8 cellular contexts compared by ENCODE assay signal in the genomic region with DNA sequence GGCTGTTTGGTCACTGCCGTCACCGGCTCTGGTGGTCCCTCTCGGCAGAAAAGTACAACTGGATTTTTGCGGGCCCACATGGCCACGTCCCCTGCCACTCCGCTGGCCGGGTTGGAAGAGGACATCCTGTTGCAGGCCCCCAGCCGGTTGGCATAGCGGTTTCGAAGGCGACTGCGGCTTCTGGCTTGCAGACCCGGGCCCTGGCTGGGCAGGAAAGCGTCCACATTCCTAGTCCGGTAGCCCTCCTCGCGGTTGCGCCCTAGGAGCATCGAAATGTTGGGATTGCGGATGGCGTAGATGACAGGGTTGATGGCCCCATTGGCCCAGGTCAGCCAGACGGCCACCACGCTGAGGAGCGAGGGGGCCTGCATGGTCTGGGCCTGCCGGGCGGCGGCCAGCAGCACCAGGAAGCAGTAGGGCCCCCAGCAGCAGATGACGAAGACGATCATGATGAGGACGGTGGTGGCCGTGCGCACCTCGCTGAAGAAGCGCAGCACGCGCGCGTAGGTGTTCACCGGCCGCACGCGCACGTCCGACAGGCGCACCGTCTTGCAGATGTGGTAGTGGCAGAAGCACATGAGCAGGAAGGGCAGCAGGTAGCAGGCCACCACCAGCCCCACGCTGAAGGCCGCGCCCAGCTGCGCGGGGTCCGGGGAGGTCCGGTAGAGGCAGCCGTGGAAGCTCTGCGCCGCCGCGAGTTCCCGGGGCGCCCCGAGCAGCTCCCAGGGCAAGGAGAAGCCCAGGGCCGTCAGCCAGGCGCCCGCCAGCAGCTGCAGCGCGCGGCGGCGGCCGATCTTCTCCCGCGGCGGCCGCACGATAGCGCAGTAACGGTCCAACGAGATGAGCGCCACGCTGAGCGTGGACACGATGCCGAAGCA. TPM values are rescaled to one million over a fixed set of nuclear protein-coding genes. Genes with fewer than 3 reads are reported as not detected.
A peak's percentile ranks its signal among the peaks of the same experiment; 100 is the strongest.
DNase-seq lines count a peak whose midpoint lies in the region; ATAC-seq and TF ChIP-seq lines count a peak whose summit lies in the region.

No MANE protein-coding gene starts in this region.

- peak overlapping the region; percentile 45 to 67 for H3K27ac ChIP-seq in esophagus (ENCODE audit: low read depth in 2 of 2, low read length in 1 of 2)
- peak overlapping the region; percentile 65 for H3K27ac ChIP-seq in naive thymus-derived CD4-positive, alpha-beta T cell (ENCODE audit: low read depth, low read length)

- peaks cover 2% of the 10 kb centered on the region for H3K36me3 Mint-ChIP-seq in activated CD4-positive, alpha-beta T cell treated with anti-CD3 and anti-CD28 coated beads, Interleukin-2, amount 10 ng/mL, durations not matched to agents 24 days and 14 days (ENCODE audit: low read depth)
- H3K36me3 Mint-ChIP-seq in naive thymus-derived CD4-positive, alpha-beta T cell, result peaks cover 5 to 17% (median 6%) of the 10 kb centered on the region in 5 donors
- H3K36me3 Mint-ChIP-seq in type B pancreatic cell, result peaks cover 5% of the 10 kb centered on the region

- 27% methylated on average over 82 to 83 of the region's 83 CpGs for WGBS in esophagus, 2 donors

- no peaks in the 10 kb centered on the region for H3K9me3 ChIP-seq in esophagus (ENCODE audit: control insufficient read depth in 2 of 2, insufficient read depth in 1 of 2, low read depth in 1 of 2, low read length in 1 of 2)
- H3K9me3 ChIP-seq in naive thymus-derived CD4-positive, alpha-beta T cell (ENCODE audit: control insufficient read depth in 2 of 3, low read length in 3 of 3), result no peaks in the 10 kb centered on the region

- TF ChIP-seq CTCF in type B pancreatic cell (conservative IDR thresholded peaks at IDR 0.05), result no peak

- no peaks in the 10 kb centered on the region for H3K27me3 ChIP-seq in esophagus (ENCODE audit: control insufficient read depth in 1 of 2, insufficient read depth in 2 of 2, low read length in 2 of 2)
- no peaks in the 10 kb centered on the region for H3K27me3 ChIP-seq in naive thymus-derived CD4-positive, alpha-beta T cell (ENCODE audit: control insufficient read depth in 2 of 2, insufficient read depth in 2 of 2, low read length in 2 of 2)

- H3K27me3 Mint-ChIP-seq in activated CD4-positive, alpha-beta T cell treated with anti-CD3 and anti-CD28 coated beads, Interleukin-2, amount 10 ng/mL, durations not matched to agents 24 days and 14 days, result peaks cover 15% of the 10 kb centered on the region
- H3K27me3 Mint-ChIP-seq in naive thymus-derived CD4-positive, alpha-beta T cell, result peaks cover 9 to 23% (median 17%) of the 10 kb centered on the region in 5 donors
- peaks cover 28% of the 10 kb centered on the region for H3K27me3 Mint-ChIP-seq in type B pancreatic cell

- peak overlapping the region; percentile 62 to 64 for H3K4me3 ChIP-seq in esophagus (ENCODE audit: low read depth in 1 of 2, low read length in 2 of 2)
- H3K4me3 ChIP-seq in naive thymus-derived CD4-positive, alpha-beta T cell (ENCODE audit: low read length), result peak overlapping the region; percentile 66

- no peaks in the 10 kb centered on the region for H3K36me3 ChIP-seq in esophagus (ENCODE audit: control insufficient read depth in 2 of 2, insufficient read depth in 2 of 2, low read length in 1 of 2)
- no peaks in the 10 kb centered on the region for H3K36me3 ChIP-seq in naive thymus-derived CD4-positive, alpha-beta T cell (ENCODE audit: control insufficient read depth in 2 of 3, insufficient read depth in 3 of 3, low read length in 3 of 3)

- intact Hi-C loops in activated CD4-positive, alpha-beta T cell treated with anti-CD3 and anti-CD28 coated beads, Interleukin-2, amount 10 ng/mL, durations not matched to agents 24 days and 14 days (cut with micrococcal nuclease), result loop anchor here (1.0 kb wide), 1 partner anchor 20 kb away; a partner anchor contains a TSS
- intact Hi-C loops in naive thymus-derived CD4-positive, alpha-beta T cell (cut with micrococcal nuclease), result loop anchor here (1.0 to 10.0 kb wide), 4 partner anchors 20 to 799 kb away; a partner anchor contains a TSS

- H3K9me3 Mint-ChIP-seq in activated CD4-positive, alpha-beta T cell treated with anti-CD3 and anti-CD28 coated beads, Interleukin-2, amount 10 ng/mL, durations not matched to agents 24 days and 14 days, result no peaks in the 10 kb centered on the region
- H3K9me3 Mint-ChIP-seq in naive thymus-derived CD4-positive, alpha-beta T cell, result no peaks in the 10 kb centered on the region
- H3K9me3 Mint-ChIP-seq in type B pancreatic cell, result no peaks in the 10 kb centered on the region

- POLR2A ChIA-PET in naive thymus-derived CD4-positive, alpha-beta T cell (lab: Charles Lee), result interaction anchor here (0.5 to 5.2 kb wide), 4 partner anchors 8 to 1508 kb away, joined by 3 to 34 read pairs (median 3); a partner anchor contains a TSS

- ATAC-seq in GM18867 (IDR thresholded peaks at IDR 0.05; ENCODE audit: unreplicated experiment), result peak; percentile 21
- peak; percentile 49 for ATAC-seq in HG03039 (IDR thresholded peaks at IDR 0.05; ENCODE audit: unreplicated experiment)
- ATAC-seq in naive thymus-derived CD4-positive, alpha-beta T cell, result peak; percentile 1

- no peak for DNase-seq in activated CD4-positive, alpha-beta T cell treated with anti-CD3 and anti-CD28 coated beads, Interleukin-2, amount 10 ng/mL, durations not matched to agents 24 days and 14 days
- DNase-seq in naive thymus-derived CD4-positive, alpha-beta T cell, result peak in 4 of 9 donors; percentile 10 to 44 (median 12)
- DNase-seq in type B pancreatic cell (ENCODE audit: extremely low spot score, unreplicated experiment) (peak; percentile 71), OCI-M2 (lab: John Stamatoyannopoulos, UW; ENCODE audit: unreplicated experiment) (no peak), DMS153 treated with DMSO at 0.1 percent for 48 hours (lab: John Stamatoyannopoulos, UW; ENCODE audit: unreplicated experiment) (no peak)

- peaks cover 6% of the 10 kb centered on the region for H3K4me1 Mint-ChIP-seq in activated CD4-positive, alpha-beta T cell treated with anti-CD3 and anti-CD28 coated beads, Interleukin-2, amount 10 ng/mL, durations not matched to agents 24 days and 14 days
- peaks cover 0 to 17% (median 7%) of the 10 kb centered on the region in 7 donors for H3K4me1 Mint-ChIP-seq in naive thymus-derived CD4-positive, alpha-beta T cell
- no peaks in the 10 kb centered on the region for H3K4me1 Mint-ChIP-seq in type B pancreatic cell (ENCODE audit: unreplicated experiment)

- H3K4me3 Mint-ChIP-seq in activated CD4-positive, alpha-beta T cell treated with anti-CD3 and anti-CD28 coated beads, Interleukin-2, amount 10 ng/mL, durations not matched to agents 24 days and 14 days, result peak overlapping the region; percentile 86
- peak overlapping the region; percentile 85 to 94 (median 90) for H3K4me3 Mint-ChIP-seq in naive thymus-derived CD4-positive, alpha-beta T cell
- H3K4me3 Mint-ChIP-seq in type B pancreatic cell, result peak overlapping the region; percentile 90

- H3K27ac Mint-ChIP-seq in activated CD4-positive, alpha-beta T cell treated with anti-CD3 and anti-CD28 coated beads, Interleukin-2, amount 10 ng/mL, durations not matched to agents 24 days and 14 days, result peak overlapping the region; percentile 80
- H3K27ac Mint-ChIP-seq in naive thymus-derived CD4-positive, alpha-beta T cell, result peak overlapping the region in 7 of 9 donors; percentile 25 to 86 (median 62)
- no peak overlapping the region for H3K27ac Mint-ChIP-seq in type B pancreatic cell

- CTCF ChIA-PET in naive thymus-derived CD4-positive, alpha-beta T cell (lab: Charles Lee), result interaction anchor here (1.0 kb wide), 2 partner anchors 113 to 868 kb away, joined by 3 to 4 read pairs; a partner anchor contains a TSS

- peaks cover 6 to 7% of the 10 kb centered on the region in 2 donors for H3K4me1 ChIP-seq in esophagus (ENCODE audit: control insufficient read depth in 2 of 2, insufficient read depth in 2 of 2, low read length in 1 of 2)
- H3K4me1 ChIP-seq in naive thymus-derived CD4-positive, alpha-beta T cell (ENCODE audit: control insufficient read depth in 2 of 2, insufficient read depth in 2 of 2, low read length in 2 of 2), result peaks cover 0 to 9% of the 10 kb centered on the region in 2 donors

RNA-seq across cellular contexts. Expression of a gene that starts 1.2 kb away (rescaled TPM):
- total RNA-seq in activated CD4-positive, alpha-beta T cell treated with anti-CD3 and anti-CD28 coated beads, Interleukin-2, amount 10 ng/mL, durations not matched to agents 24 days and 14 days, result 1.8 and 2.0 TPM in 2 replicates
- under 1 TPM; 0.43 to 0.52 TPM for polyA plus RNA-seq in esophagus
- total RNA-seq in naive thymus-derived CD4-positive, alpha-beta T cell, result 1 to 10 TPM; 1.3 to 2.7 (median 2.2) TPM
- under 1 TPM; 0.11 to 0.25 TPM for polyA plus RNA-seq in naive thymus-derived CD4-positive, alpha-beta T cell
- 0.83 and 2.7 TPM in 2 replicates for total RNA-seq in type B pancreatic cell (ENCODE audit: low replicate concordance)

RNA-seq across cellular contexts. Expression of a gene that starts 20.2 kb away (rescaled TPM):
- 20.8 TPM in 2 replicates for total RNA-seq in activated CD4-positive, alpha-beta T cell treated with anti-CD3 and anti-CD28 coated beads, Interleukin-2, amount 10 ng/mL, durations not matched to agents 24 days and 14 days
- 10 to 100 TPM in 1 of 2 donors, 1 to 10 TPM in 1; 8.7 to 19.8 TPM for polyA plus RNA-seq in esophagus
- 10 to 100 TPM; 18.9 to 55.9 (median 24.2) TPM for total RNA-seq in naive thymus-derived CD4-positive, alpha-beta T cell
- 1 to 10 TPM; 2.9 to 6.1 TPM for polyA plus RNA-seq in naive thymus-derived CD4-positive, alpha-beta T cell
- total RNA-seq in type B pancreatic cell (ENCODE audit: low replicate concordance), result 15.3 and 18.2 TPM in 2 replicates

RNA-seq across cellular contexts. Expression of a gene that starts 20.3 kb away (rescaled TPM):
- total RNA-seq in activated CD4-positive, alpha-beta T cell treated with anti-CD3 and anti-CD28 coated beads, Interleukin-2, amount 10 ng/mL, durations not matched to agents 24 days and 14 days, result 27.9 and 28.6 TPM in 2 replicates
- polyA plus RNA-seq in esophagus, result 10 to 100 TPM in 1 of 2 donors, 1 to 10 TPM in 1; 9.7 to 18.7 TPM
- total RNA-seq in naive thymus-derived CD4-positive, alpha-beta T cell, result 10 to 100 TPM; 12.2 to 33.7 (median 32.5) TPM
- polyA plus RNA-seq in naive thymus-derived CD4-positive, alpha-beta T cell, result 10 to 100 TPM; 39.1 to 54.1 TPM
- 25.7 and 39.5 TPM in 2 replicates for total RNA-seq in type B pancreatic cell (ENCODE audit: low replicate concordance)
